ENCODE assay signal across 8 cellular contexts in the genomic region with DNA sequence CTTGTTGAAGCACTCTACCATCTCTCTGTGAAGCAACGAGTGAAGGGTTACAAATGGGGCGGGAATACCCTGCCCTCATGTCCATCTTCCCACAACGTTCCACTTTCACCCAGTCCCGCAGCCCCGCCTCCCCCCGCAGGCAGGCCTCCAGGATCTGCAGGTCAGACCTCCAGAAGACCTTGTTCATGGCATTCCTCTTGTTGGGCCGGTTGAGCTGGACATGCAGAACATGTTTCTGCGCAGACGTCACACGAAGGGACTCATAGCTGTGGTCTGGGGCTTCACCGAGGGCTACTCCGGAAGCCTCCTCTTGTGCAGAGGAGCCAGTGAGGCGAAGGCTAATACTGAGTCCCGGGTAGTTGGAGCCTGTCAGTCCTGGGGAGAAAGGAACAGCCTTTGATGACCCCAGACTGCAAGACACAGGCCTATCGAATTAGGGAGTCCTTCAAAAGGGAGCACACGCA. TPM values are rescaled to one million over a fixed set of nuclear protein-coding genes. Genes with fewer than 3 reads are reported as not detected.
DNase-seq lines count a peak whose midpoint lies in the region; ATAC-seq and TF ChIP-seq lines count a peak whose summit lies in the region.

No MANE protein-coding gene starts in this region.

- in situ Hi-C loops in astrocyte of the spinal cord (cut with HindIII; ENCODE audit: low sequenced_read_pairs): no loop called here

- peaks cover 4% of the 10 kb centered on the region; the same call in 1 of the 2 replicates for H3K4me1 ChIP-seq in BE2C
- H3K4me1 ChIP-seq in psoas muscle: peaks cover 48% of the 10 kb centered on the region

- H3K9me3 ChIP-seq in BE2C (no peaks in the 10 kb centered on the region), psoas muscle (no peaks in the 10 kb centered on the region)

- H3K36me3 ChIP-seq in BE2C (peaks cover 15% of the 10 kb centered on the region), psoas muscle (ENCODE audit: insufficient read depth in 1 of 2, low read depth in 1 of 2) (peaks cover 0 to 46% of the 10 kb centered on the region in 2 donors)

- DNase-seq in BE2C (peak; percentile 40), NCI-H748 (lab: John Stamatoyannopoulos, UW; ENCODE audit: unreplicated experiment) (peak; percentile 71), astrocyte of the spinal cord (ENCODE audit: low read depth, low spot score) (peak; percentile 91), hypothalamus (lab: John Stamatoyannopoulos, UW) (peak in 30 of 51 donors; percentile 9 to 60 (median 42)), psoas muscle (peak; percentile 81 to 87), NCI-H187 treated with DMSO at 0.1 percent for 48 hours (lab: John Stamatoyannopoulos, UW) (no peak)

- H3K4me3 ChIP-seq in BE2C (ENCODE audit: low read depth, low read length) (peak overlapping the region; percentile 90), astrocyte of the spinal cord (ENCODE audit: low read depth, low read length) (peak overlapping the region; percentile 56), psoas muscle (peak overlapping the region; percentile 85)

- H3K27me3 ChIP-seq in BE2C (no peaks in the 10 kb centered on the region), psoas muscle (ENCODE audit: insufficient read depth in 3 of 3, low read length in 2 of 3) (no peaks in the 10 kb centered on the region)

- TF ChIP-seq CTCF in BE2C (IDR thresholded peaks at IDR 0.05; ENCODE audit: low read depth, low read length): no peak
- TF ChIP-seq CTCF in astrocyte of the spinal cord (IDR thresholded peaks at IDR 0.05; ENCODE audit: low read depth, low read length): no peak
- TF ChIP-seq CTCF in psoas muscle (IDR thresholded peaks at IDR 0.05): no peak

- intact Hi-C loops in psoas muscle (cut with DNase I): loop anchor here (5.0 to 10.0 kb wide), 2 partner anchors 184 to 186 kb away; a partner anchor contains a TSS

- ATAC-seq in GM18511 (IDR thresholded peaks at IDR 0.05; ENCODE audit: unreplicated experiment) (peak; percentile 68), HG02970 (IDR thresholded peaks at IDR 0.05; ENCODE audit: low FRiP score, unreplicated experiment) (peak; percentile 24), psoas muscle (peak; percentile 48 to 62 (median 60))

- H3K27ac ChIP-seq in psoas muscle: peak overlapping the region; percentile 99

- 2 to 4% (median 2%) methylated on average over 16 of the region's 16 CpGs for WGBS in psoas muscle, 3 donors

RNA-seq across cellular contexts. Expression of a gene that starts 0.4 kb away (rescaled TPM):
- 550 TPM for polyA plus RNA-seq in BE2C (2012; ENCODE audit: insufficient read depth, insufficient read length, low read depth)
- total RNA-seq in psoas muscle: 100 to 1,000 TPM; 279 to 572 (median 404) TPM
- polyA plus RNA-seq in psoas muscle: 100 to 1,000 TPM; 512 to 649 (median 601) TPM

RNA-seq across cellular contexts. Expression of a gene that starts 18.4 kb away (rescaled TPM):
- not detected for polyA plus RNA-seq in BE2C (2012; ENCODE audit: insufficient read depth, insufficient read length, low read depth)
- 1 to 10 TPM in 2 of 4 donors, under 1 TPM in 2; 0.62 to 2.0 (median 0.98) TPM for total RNA-seq in psoas muscle
- under 1 TPM; 0.31 to 0.77 (median 0.53) TPM for polyA plus RNA-seq in psoas muscle

RNA-seq across cellular contexts. Expression of a gene that starts 18.6 kb away (rescaled TPM):
- polyA plus RNA-seq in BE2C (2012; ENCODE audit: insufficient read depth, insufficient read length, low read depth): 417 TPM
- total RNA-seq in psoas muscle: 100 to 1,000 TPM; 151 to 229 (median 198) TPM
- 100 to 1,000 TPM; 109 to 215 (median 191) TPM for polyA plus RNA-seq in psoas muscle

RNA-seq across cellular contexts. Expression of a gene that starts 42.2 kb away (rescaled TPM):
- not detected for polyA plus RNA-seq in BE2C (2012; ENCODE audit: insufficient read depth, insufficient read length, low read depth)
- not detected for total RNA-seq in psoas muscle
- under 1 TPM in 1 of 3 donors, not detected in 2; 0.91 TPM for polyA plus RNA-seq in psoas muscle

RNA-seq across cellular contexts. Expression of a gene that starts 46.9 kb away (rescaled TPM):
- polyA plus RNA-seq in BE2C (2012; ENCODE audit: insufficient read depth, insufficient read length, low read depth): 66.3 TPM
- 1 to 10 TPM; 1.5 to 4.8 (median 2.2) TPM for total RNA-seq in psoas muscle
- polyA plus RNA-seq in psoas muscle: 1 to 10 TPM; 2.2 to 3.4 (median 2.2) TPM
